1 cellular context compared by ENCODE assay signal in genomic region chr2:205727174-205727573, GRCh38.
A peak's percentile ranks its signal among the peaks of the same experiment; 100 is the strongest.
TF ChIP-seq lines count a peak whose summit lies in the region.

No MANE protein-coding gene starts in this region.

TF ChIP-seq in HepG2, 621 proteins besides CTCF, POLR2A, EP300 and RAD21 (continued from another document and continues in another):
- TF ChIP-seq MLXIP (CRISPR knock-in tag; IDR thresholded peaks at IDR 0.05; ENCODE audit: borderline replicate concordance) (no peak), PTBP1 (IDR thresholded peaks at IDR 0.05; ENCODE audit: low read depth, low read length, poor library complexity, severe bottlenecking) (no peak), NR2C2 (CRISPR knock-in tag; IDR thresholded peaks at IDR 0.05; ENCODE audit: borderline replicate concordance) (peak; percentile 88), E2F5 (CRISPR knock-in tag; conservative IDR thresholded peaks at IDR 0.05) (no peak), ZMYM4 (CRISPR knock-in tag; IDR thresholded peaks at IDR 0.05) (0 out of 2 replicates have a peak, but pooled peaks have one; percentile 28), HOMEZ (CRISPR knock-in tag; IDR thresholded peaks at IDR 0.05; ENCODE audit: low read depth) (no peak; the same call in 1 of the 2 replicates), FOXA3 (CRISPR knock-in tag; IDR thresholded peaks at IDR 0.05) (peak; percentile 15; the same call in 1 of the 2 replicates), E2F2 (CRISPR knock-in tag; IDR thresholded peaks at IDR 0.05; ENCODE audit: borderline replicate concordance) (no peak), SKI (IDR thresholded peaks at IDR 0.05; ENCODE audit: partially characterized antibody) (peak; percentile 39), ZNF83 (CRISPR knock-in tag; IDR thresholded peaks at IDR 0.05; ENCODE audit: borderline replicate concordance) (no peak), JUN (CRISPR knock-in tag; IDR thresholded peaks at IDR 0.05) (no peak), ZNF792 (CRISPR knock-in tag; IDR thresholded peaks at IDR 0.05) (no peak), ZNF30 (CRISPR knock-in tag; IDR thresholded peaks at IDR 0.05) (no peak), ZUFSP (CRISPR knock-in tag; IDR thresholded peaks at IDR 0.05; ENCODE audit: borderline replicate concordance) (no peak), ARID5B (CRISPR knock-in tag; IDR thresholded peaks at IDR 0.05) (peak; percentile 20; the same call in 1 of the 2 replicates), ZBTB33 (CRISPR knock-in tag; IDR thresholded peaks at IDR 0.05) (no peak), FLYWCH1 (CRISPR knock-in tag; IDR thresholded peaks at IDR 0.05) (no peak), SATB2 (CRISPR knock-in tag; IDR thresholded peaks at IDR 0.05) (no peak), ZKSCAN8 (CRISPR knock-in tag; IDR thresholded peaks at IDR 0.05; ENCODE audit: borderline replicate concordance) (no peak), SAP130 (CRISPR knock-in tag; IDR thresholded peaks at IDR 0.05; ENCODE audit: low read depth) (no peak), RARA (CRISPR knock-in tag; IDR thresholded peaks at IDR 0.05) (peak; percentile 80), HNF4G (IDR thresholded peaks at IDR 0.05; ENCODE audit: borderline replicate concordance, low read depth, low read length) (peak; percentile 53; the same call in 1 of the 2 replicates), HNF4G (CRISPR knock-in tag; IDR thresholded peaks at IDR 0.05; ENCODE audit: borderline replicate concordance, low read depth) (no peak), ZMAT3 (CRISPR knock-in tag; conservative IDR thresholded peaks at IDR 0.05) (no peak), HNF4A (CRISPR knock-in tag; IDR thresholded peaks at IDR 0.05) (peak; percentile 83), ZNF598 (CRISPR knock-in tag; IDR thresholded peaks at IDR 0.05; ENCODE audit: borderline replicate concordance) (no peak), HDAC2 (CRISPR knock-in tag; IDR thresholded peaks at IDR 0.05) (0 out of 2 replicates have a peak, but pooled peaks have one; percentile 23), ZNF292 (CRISPR knock-in tag; IDR thresholded peaks at IDR 0.05; ENCODE audit: borderline replicate concordance, low read depth) (no peak), ZNF34 (CRISPR knock-in tag; IDR thresholded peaks at IDR 0.05; ENCODE audit: borderline replicate concordance) (no peak), ZSCAN12 (CRISPR knock-in tag; IDR thresholded peaks at IDR 0.05) (no peak), FOXA1 (IDR thresholded peaks at IDR 0.05) (no peak), FOXA1 (CRISPR knock-in tag; IDR thresholded peaks at IDR 0.05) (0 out of 2 replicates have a peak, but pooled peaks have one; percentile 7), ZIK1 (CRISPR knock-in tag; IDR thresholded peaks at IDR 0.05; ENCODE audit: borderline replicate concordance, low read depth) (no peak), ZNF660 (CRISPR knock-in tag; IDR thresholded peaks at IDR 0.05; ENCODE audit: borderline replicate concordance, low read depth) (no peak), PHF5A (CRISPR knock-in tag; IDR thresholded peaks at IDR 0.05; ENCODE audit: low read depth, unreplicated experiment) (no peak), ATF1 (CRISPR knock-in tag; IDR thresholded peaks at IDR 0.05) (no peak), RNF219 (CRISPR knock-in tag; IDR thresholded peaks at IDR 0.05) (no peak), THAP11 (CRISPR knock-in tag; IDR thresholded peaks at IDR 0.05) (no peak), ZNF430 (CRISPR knock-in tag; IDR thresholded peaks at IDR 0.05) (0 out of 2 replicates have a peak, but pooled peaks have one; percentile 18), ZNF556 (CRISPR knock-in tag; IDR thresholded peaks at IDR 0.05; ENCODE audit: borderline replicate concordance) (no peak), ETV5 (CRISPR knock-in tag; IDR thresholded peaks at IDR 0.05; ENCODE audit: borderline replicate concordance) (no peak), NR2F6 (IDR thresholded peaks at IDR 0.05) (peak; percentile 84), NR2F6 (CRISPR knock-in tag; IDR thresholded peaks at IDR 0.05) (peak; percentile 85), EHMT2 (IDR thresholded peaks at IDR 0.05; ENCODE audit: borderline replicate concordance, low read depth, low read length) (peak; percentile 36; the same call in 1 of the 2 replicates), ZNF263 (CRISPR knock-in tag; IDR thresholded peaks at IDR 0.05) (no peak), PHF20 (CRISPR knock-in tag; IDR thresholded peaks at IDR 0.05) (no peak), SRY (CRISPR knock-in tag; IDR thresholded peaks at IDR 0.05) (no peak), ELF1 (CRISPR knock-in tag; IDR thresholded peaks at IDR 0.05) (no peak), ZNF451 (CRISPR knock-in tag; IDR thresholded peaks at IDR 0.05) (no peak), NR2F2 (IDR thresholded peaks at IDR 0.05; ENCODE audit: borderline replicate concordance, low read depth) (peak; percentile 84), CERS6 (CRISPR knock-in tag; IDR thresholded peaks at IDR 0.05) (no peak), ZNF720 (CRISPR knock-in tag; IDR thresholded peaks at IDR 0.05) (no peak)
